8 cellular contexts compared by ENCODE assay signal in genomic region chr22:20319745-20320658, GRCh38. TPM values are rescaled to one million over a fixed set of nuclear protein-coding genes. Genes with fewer than 3 reads are reported as not detected.
DNase-seq lines count a peak whose midpoint lies in the region; ATAC-seq, FAIRE-seq and TF ChIP-seq lines count a peak whose summit lies in the region.

Gene DGCR6L, minus strand, starts transcription at chr22:20320060. Its CDS starts 72 bp downstream, at chr22:20319988.

- H3K36me3 ChIP-seq in ACC112 (ENCODE audit: insufficient read depth, low read length) (no peaks in the 10 kb centered on the region), keratinocyte (ENCODE audit: control insufficient read depth in 2 of 2, extremely low read depth in 1 of 2, insufficient read depth in 2 of 2, low read length in 2 of 2) (no peaks in the 10 kb centered on the region)

- no peaks in the 10 kb centered on the region for H4K20me1 ChIP-seq in keratinocyte (ENCODE audit: control insufficient read depth, extremely low read depth, insufficient read depth, low read length)

- peaks cover 14% of the 10 kb centered on the region for H3K4me1 ChIP-seq in ACC112 (ENCODE audit: control insufficient read depth, insufficient read depth, low read length, unreplicated experiment)
- peaks cover 20% of the 10 kb centered on the region for H3K4me1 ChIP-seq in keratinocyte (ENCODE audit: control insufficient read depth, extremely low read depth, insufficient read depth, low read length)

- H3K27me3 ChIP-seq in ACC112 (ENCODE audit: insufficient read depth, low read length) (no peaks in the 10 kb centered on the region), keratinocyte (ENCODE audit: control insufficient read depth, extremely low read depth, insufficient read depth, low read length) (no peaks in the 10 kb centered on the region)

- no peaks in the 10 kb centered on the region for H3K9me3 ChIP-seq in keratinocyte (ENCODE audit: control insufficient read depth, low read depth, low read length)

- H3K27ac ChIP-seq in ACC112 (ENCODE audit: low read depth, low read length), result peak within 1 kb of the TSS; percentile 34; the same call in 1 of the 2 replicates
- peak within 1 kb of the TSS; percentile 67 for H3K27ac ChIP-seq in keratinocyte (ENCODE audit: control insufficient read depth, insufficient read depth, low read length)

- dilution Hi-C loops in keratinocyte (cut with MboI; ENCODE audit: extremely low pct_ligation_motif_present, low sequenced_read_pairs), result no loop called here

- TF ChIP-seq CTCF in keratinocyte (optimal IDR thresholded peaks at IDR 0.05 in 1 of 3, IDR thresholded peaks at IDR 0.05 in 1 of 3, conservative IDR thresholded peaks at IDR 0.05 in 1 of 3; ENCODE audit: extremely low read depth in 1 of 3, insufficient read depth in 2 of 3, low read length in 3 of 3), result no peak

- peak within 1 kb of the TSS; percentile 73 for H3K9ac ChIP-seq in keratinocyte (ENCODE audit: control insufficient read depth, extremely low read depth, insufficient read depth, low read length)

- H3K4me3 ChIP-seq in ACC112 (ENCODE audit: low read depth, low read length) (peak within 1 kb of the TSS; percentile 87), keratinocyte (ENCODE audit: control insufficient read depth in 2 of 3, extremely low read depth in 1 of 3, insufficient read depth in 2 of 3, low read depth in 1 of 3, low read length in 3 of 3) (peak within 1 kb of the TSS; percentile 78 to 97 (median 88))

- H3K79me2 ChIP-seq in ACC112 (ENCODE audit: control insufficient read depth, insufficient read depth, low read length, unreplicated experiment) (peaks cover 19% of the 10 kb centered on the region), keratinocyte (ENCODE audit: control insufficient read depth, insufficient read depth, low read length) (no peaks in the 10 kb centered on the region)

- no peak for FAIRE-seq in keratinocyte (lab: Jason Lieb, UNC)

- H3K4me2 ChIP-seq in keratinocyte (ENCODE audit: control insufficient read depth, extremely low read depth, insufficient read depth, low read depth, low read length), result peak within 1 kb of the TSS; percentile 92

- peak; percentile 80 for DNase-seq in NCI-H226
- DNase-seq in activated CD4-positive, alpha-beta T cell treated with anti-CD3 and anti-CD28 coated beads for 1 hour, result peak; percentile 95
- DNase-seq in cerebellar cortex (ENCODE audit: low spot score), result peak; percentile 86
- DNase-seq in keratinocyte (ENCODE audit: low read depth, low spot score), result peak; percentile 30
- peak; percentile 92 to 98 (median 95) for DNase-seq in stimulated activated CD4-positive, alpha-beta T cell treated with anti-CD3 and anti-CD28 coated beads, Interleukin-12 subunit alpha, Interleukin-12 subunit beta, amount 100 ng/mL, for 48 hours (ENCODE audit: low read depth in 2 of 3, low spot score in 1 of 3)

- H2AFZ ChIP-seq in ACC112 (ENCODE audit: low read length, unreplicated experiment) (peak within 1 kb of the TSS; percentile 50), keratinocyte (ENCODE audit: control insufficient read depth, low read length) (peak within 1 kb of the TSS; percentile 80)

- ATAC-seq in GM18858 (IDR thresholded peaks at IDR 0.05; ENCODE audit: unreplicated experiment), result peak; percentile 46
- ATAC-seq in HG03095 (IDR thresholded peaks at IDR 0.05; ENCODE audit: unreplicated experiment), result peak; percentile 53

- H3K9me1 ChIP-seq in keratinocyte (ENCODE audit: control insufficient read depth, extremely low read depth, insufficient read depth, low read length), result no peaks in the 10 kb centered on the region

RNA-seq across cellular contexts. Expression of gene DGCR6L, which starts in this region (rescaled TPM):
- 19.2 to 38.3 TPM (median 25.2 TPM) in 3 replicates for polyA plus RNA-seq in keratinocyte
- polyA plus RNA-seq in keratinocyte (2011; ENCODE audit: low read depth), result 10.6 TPM
- 13.0 and 35.8 TPM in 2 replicates for polyA plus RNA-seq in keratinocyte (2011; cell fraction: cytosol; rRNA removed)
- 7.9 and 8.3 TPM in 2 replicates for polyA plus RNA-seq in keratinocyte (2011; cell fraction: nucleus; rRNA removed)
- 15.8 and 30.8 TPM in 2 replicates for polyA plus RNA-seq in keratinocyte (2012; ENCODE audit: low replicate concordance)
- 8.7 to 18.4 TPM (median 15.3 TPM) in 3 replicates for polyA minus RNA-seq in keratinocyte
- polyA minus RNA-seq in keratinocyte (2011; cell fraction: cytosol; rRNA and poly(A)+ RNA removed), result 31.3 TPM
- 3.6 and 6.3 TPM in 2 replicates for polyA minus RNA-seq in keratinocyte (2011; cell fraction: nucleus; rRNA and poly(A)+ RNA removed)

Comparison
In these comparisons a context has a peak if more than half of its experiments do, and no peak if none do; other contexts are left out.
1. Peak in every context shown above with its lines: DNase-seq, ATAC-seq, H3K4me3 ChIP-seq and H3K27ac ChIP-seq.
2. DNase-seq: peak in every context shown above with its lines; median percentile 95 in activated CD4-positive, alpha-beta T cell treated with anti-CD3 and anti-CD28 coated beads for 1 hour; 95 in stimulated activated CD4-positive, alpha-beta T cell treated with anti-CD3 and anti-CD28 coated beads, Interleukin-12 subunit alpha, Interleukin-12 subunit beta, amount 100 ng/mL, for 48 hours; 86 in cerebellar cortex; 80 in NCI-H226; 30 in keratinocyte.